1 cellular context compared by ENCODE assay signal in genomic region chr11:32583451-32584271, GRCh38.
A peak's percentile ranks its signal among the peaks of the same experiment; 100 is the strongest.
TF ChIP-seq lines count a peak whose summit lies in the region.

Gene EIF3M (plus strand): TSS chr11:32583831. CDS start chr11:32583888, 57 bp downstream.

TF ChIP-seq in K562, 482 proteins besides CTCF, POLR2A, EP300 and RAD21 (continued from another document):
- TF ChIP-seq BCLAF1 (IDR thresholded peaks at IDR 0.05; ENCODE audit: borderline replicate concordance in 1 of 2, control insufficient read depth in 1 of 2, low read depth in 2 of 2, low read length in 1 of 2) (0 out of 4 replicates have a peak, but pooled peaks of 1 of the 2 experiments have one; percentile 37), SMAD3 (CRISPR knock-in tag; conservative IDR thresholded peaks at IDR 0.05) (0 out of 2 replicates have a peak, but pooled peaks have one; percentile 32), RUNX1 (IDR thresholded peaks at IDR 0.05; ENCODE audit: low read depth) (0 out of 2 replicates have a peak, but pooled peaks have one; percentile 39), TBP (optimal IDR thresholded peaks at IDR 0.05; ENCODE audit: low read depth, low read length) (peak; percentile 87), ZBTB34 (CRISPR knock-in tag; IDR thresholded peaks at IDR 0.05) (no peak), TCF15 (CRISPR knock-in tag; IDR thresholded peaks at IDR 0.05) (no peak), GABPA (tag; conservative IDR thresholded peaks at IDR 0.05; ENCODE audit: low read depth) (peak; percentile 98), SMARCA4 (IDR thresholded peaks at IDR 0.05) (0 out of 2 replicates have a peak, but pooled peaks have one; percentile 4), HMG20A (CRISPR knock-in tag; conservative IDR thresholded peaks at IDR 0.05) (no peak), ZFPM2 (CRISPR knock-in tag; IDR thresholded peaks at IDR 0.05) (0 out of 2 replicates have a peak, but pooled peaks have one; percentile 32), ETS1 (conservative IDR thresholded peaks at IDR 0.05; ENCODE audit: control insufficient read depth, low read depth, low read length) (peak; percentile 70; the same call in 1 of the 2 replicates), U2AF1 (optimal IDR thresholded peaks at IDR 0.05; ENCODE audit: low read depth, low read length) (peak; percentile 22), GTF3C2 (IDR thresholded peaks at IDR 0.05; ENCODE audit: borderline replicate concordance, extremely low read depth, insufficient read length) (no peak), JUNB (CRISPR knock-in tag; conservative IDR thresholded peaks at IDR 0.05) (no peak), POLR2AphosphoS5 (IDR thresholded peaks at IDR 0.05; ENCODE audit: control insufficient read depth, insufficient read depth, low read depth, low read length) (peak; percentile 83), PCBP1 (IDR thresholded peaks at IDR 0.05; ENCODE audit: low read depth, low read length, poor library complexity, severe bottlenecking) (peak; percentile 57), PML (IDR thresholded peaks at IDR 0.05; ENCODE audit: low read length) (peak; percentile 72; the same call in 1 of the 2 replicates), ESRRA (IDR thresholded peaks at IDR 0.05; ENCODE audit: borderline replicate concordance, low read depth) (peak; percentile 59; the same call in 1 of the 2 replicates), ZNF57 (CRISPR knock-in tag; IDR thresholded peaks at IDR 0.05) (no peak)
